9 cellular contexts compared by ENCODE assay signal in genomic region chr2:43130548-43130875, GRCh38.
DNase-seq lines count a peak whose midpoint lies in the region; ATAC-seq lines count a peak whose summit lies in the region.
"Had no signal": no experiment of that assay in that cellular context is flagged by ENCODE, and none has a peak within 500 bp of the region (broad histone marks: within the 10 kb centered on the region; RNA-seq: fewer than 3 reads in every experiment).

No MANE protein-coding gene starts in this region.

- ATAC-seq in activated T-cell treated with anti-CD3 and anti-CD28 coated beads, Interleukin-2, amount 50 U/mL, for 72 hours (replicated peaks in 1 of 2) = no peak

- no peak overlapping the region for H2AK5ac ChIP-seq in mesendoderm (ENCODE audit: low read length)

- H3K27ac ChIP-seq in angular gyrus (ENCODE audit: low read depth, low read length) (peak overlapping the region; percentile 62), mesendoderm (ENCODE audit: low read depth, low read length) (no peak overlapping the region), thymus (ENCODE audit: low read depth) (peak overlapping the region; percentile 100)

- H3K27me3 Mint-ChIP-seq in activated T-cell treated with anti-CD3 and anti-CD28 coated beads, Interleukin-2, amount 50 U/mL, for 72 hours (ENCODE audit: low read depth) = no peaks in the 10 kb centered on the region

- no peak overlapping the region for H3K4ac ChIP-seq in mesendoderm (ENCODE audit: low read depth, low read length)

- H2BK5ac ChIP-seq in mesendoderm (ENCODE audit: low read length) = no peak overlapping the region

- peaks cover under 1% of the 10 kb centered on the region for H3K4me1 ChIP-seq in mesendoderm (ENCODE audit: control insufficient read depth, low read depth, low read length)
- peaks cover 81% of the 10 kb centered on the region for H3K4me1 ChIP-seq in thymus (ENCODE audit: control insufficient read depth, insufficient read depth, low read length)

- H2BK15ac ChIP-seq in mesendoderm (replicated peaks; ENCODE audit: low read depth) = no peak overlapping the region

- H3K56ac ChIP-seq in mesendoderm (ENCODE audit: low read length) = peak overlapping the region; percentile 19

- H3K79me1 ChIP-seq in mesendoderm (ENCODE audit: low read length) = no peaks in the 10 kb centered on the region

- H3K36me3 ChIP-seq in mesendoderm (ENCODE audit: control insufficient read depth, insufficient read depth, low read length) (no peaks in the 10 kb centered on the region), thymus (ENCODE audit: control insufficient read depth, insufficient read depth) (no peaks in the 10 kb centered on the region)

- no peak overlapping the region for H3K9ac ChIP-seq in mesendoderm (ENCODE audit: low read length)

- no CpG with 5 or more reads among the region's 6 CpGs for WGBS in mesendoderm (ENCODE audit: extremely low coverage, insufficient coverage, low lambda C conversion rate)
- WGBS in thymus = 98% methylated on average over 6 of the region's 6 CpGs

- DNase-seq in activated T-cell treated with anti-CD3 and anti-CD28 coated beads, Interleukin-2, amount 50 U/mL, for 72 hours = no peak
- DNase-seq in activated T-cell treated with anti-CD3 and anti-CD28 coated beads for 4 hours = no peak
- no peak for DNase-seq in mesendoderm
- no peak for DNase-seq in NCI-H1048 (lab: John Stamatoyannopoulos, UW)
- DNase-seq in amniotic stem cell (lab: John Stamatoyannopoulos, UW) = no peak
- no peak for DNase-seq in NCI-H1436 (lab: John Stamatoyannopoulos, UW)
- DNase-seq: NCI-H2171 had no signal

- peaks cover 92% of the 10 kb centered on the region for H3K4me1 Mint-ChIP-seq in activated T-cell treated with anti-CD3 and anti-CD28 coated beads, Interleukin-2, amount 50 U/mL, for 72 hours (ENCODE audit: low read depth)

- H3K9me3 ChIP-seq in thymus (ENCODE audit: control insufficient read depth) = no peaks in the 10 kb centered on the region

- H3K4me3 Mint-ChIP-seq in activated T-cell treated with anti-CD3 and anti-CD28 coated beads, Interleukin-2, amount 50 U/mL, for 72 hours = peak overlapping the region; percentile 47 to 79

- no peak overlapping the region for H3K4me2 ChIP-seq in mesendoderm (ENCODE audit: low read length)

- H3K27me3 ChIP-seq in mesendoderm (ENCODE audit: insufficient read depth, low read length, poor library complexity) (no peaks in the 10 kb centered on the region), thymus (ENCODE audit: control insufficient read depth, insufficient read depth) (no peaks in the 10 kb centered on the region)

- H2BK120ac ChIP-seq in mesendoderm (ENCODE audit: low read depth, low read length) = no peak overlapping the region

- H3K18ac ChIP-seq in mesendoderm (ENCODE audit: low read length) = no peak overlapping the region

- H3K79me2 ChIP-seq in mesendoderm (ENCODE audit: control insufficient read depth, insufficient read depth, low read length) = no peaks in the 10 kb centered on the region

- H3K27ac Mint-ChIP-seq in activated T-cell treated with anti-CD3 and anti-CD28 coated beads, Interleukin-2, amount 50 U/mL, for 72 hours = peak overlapping the region; percentile 48

- H4K5ac ChIP-seq in mesendoderm (ENCODE audit: low read length) = no peak overlapping the region

- H3K4me3 ChIP-seq in mesendoderm (ENCODE audit: low read length) (no peak overlapping the region), thymus (ENCODE audit: low read length) (peak overlapping the region; percentile 42)

- H4K8ac ChIP-seq in mesendoderm (ENCODE audit: low read depth, low read length) = no peak overlapping the region

- peaks cover 0 to 3% of the 10 kb centered on the region in 2 donors for H3K36me3 Mint-ChIP-seq in activated T-cell treated with anti-CD3 and anti-CD28 coated beads, Interleukin-2, amount 50 U/mL, for 72 hours (ENCODE audit: insufficient read depth in 2 of 2)

- no peak overlapping the region for H3K23ac ChIP-seq in mesendoderm (ENCODE audit: low read length)

- H3K9me3 Mint-ChIP-seq in activated T-cell treated with anti-CD3 and anti-CD28 coated beads, Interleukin-2, amount 50 U/mL, for 72 hours = no peaks in the 10 kb centered on the region
